9 cellular contexts compared by ENCODE assay signal in the genomic region with DNA sequence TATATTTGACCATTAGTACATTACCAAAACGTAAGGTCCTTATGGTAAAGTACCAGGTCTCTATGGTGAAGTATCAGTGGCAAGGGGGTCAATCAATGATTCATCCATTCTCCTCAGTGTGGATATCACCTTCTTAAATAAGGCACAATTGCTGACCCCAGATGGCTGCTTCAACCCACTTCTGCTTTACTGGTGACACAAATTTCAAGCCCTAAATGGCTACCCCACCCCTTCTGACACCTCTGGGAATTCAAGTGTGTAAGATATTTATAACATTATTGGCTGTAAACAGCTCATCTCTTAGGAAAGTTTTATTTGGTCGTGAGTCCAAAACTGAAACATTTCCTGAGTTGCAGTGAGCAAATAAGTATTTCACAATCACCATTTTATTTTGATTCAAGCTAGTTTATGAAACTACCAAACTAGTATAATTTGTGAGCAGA. TPM values are rescaled to one million over a fixed set of nuclear protein-coding genes. Genes with fewer than 3 reads are reported as not detected.
DNase-seq lines count a peak whose midpoint lies in the region; ATAC-seq, FAIRE-seq and TF ChIP-seq lines count a peak whose summit lies in the region.
"Had no signal": no experiment of that assay in that cellular context is flagged by ENCODE, and none has a peak within 500 bp of the region (broad histone marks: within the 10 kb centered on the region; RNA-seq: fewer than 3 reads in every experiment).

No MANE protein-coding gene starts in this region.

- peaks cover 59% of the 10 kb centered on the region for H3K4me1 Mint-ChIP-seq in stimulated activated effector memory CD8-positive, alpha-beta T cell treated with anti-CD3 and anti-CD28 coated beads, Interleukin-12 subunit alpha, Interleukin-12 subunit beta, amount 100 ng/mL, for 72 hours

- H2AFZ ChIP-seq in IMR-90 (replicated peaks; ENCODE audit: low read length, poor library complexity), result no peak overlapping the region

- H3K27ac Mint-ChIP-seq in stimulated activated effector memory CD8-positive, alpha-beta T cell treated with anti-CD3 and anti-CD28 coated beads, Interleukin-12 subunit alpha, Interleukin-12 subunit beta, amount 100 ng/mL, for 72 hours, result no peak overlapping the region

- intact Hi-C loops in Right ventricle myocardium inferior (cut with DNase I) (loop anchor here (5.0 kb wide), 1 partner anchor 51 kb away; no protein-coding TSS in a partner anchor), cardiac septum (cut with DNase I) (no loop called here), IMR-90 (cut with micrococcal nuclease) (loop anchor here (5.0 to 10.0 kb wide), 2 partner anchors 66 to 279 kb away; a partner anchor contains a TSS), ovary (cut with DNase I) (loop anchor here in 3 of 4 donors (10.0 kb wide), 4 partner anchors 59 to 269 kb away; a partner anchor contains a TSS)

- H3K4me3 Mint-ChIP-seq in stimulated activated effector memory CD8-positive, alpha-beta T cell treated with anti-CD3 and anti-CD28 coated beads, Interleukin-12 subunit alpha, Interleukin-12 subunit beta, amount 100 ng/mL, for 72 hours, result no peak overlapping the region

- no peak overlapping the region for H4K91ac ChIP-seq in IMR-90 (ENCODE audit: insufficient read depth, low read depth, low read length)

- CTCF ChIA-PET in IMR-90 (lab: Yijun Ruan, JAX), result interaction anchor here (0.6 to 1.5 kb wide), 4 partner anchors 12 to 315 kb away, joined by 3 to 7 read pairs (median 4); no protein-coding TSS in a partner anchor

- TF ChIP-seq CTCF in IMR-90 (conservative IDR thresholded peaks at IDR 0.05; ENCODE audit: low read depth, low read length), result no peak
- TF ChIP-seq CTCF in ovary (IDR thresholded peaks at IDR 0.05), result no peak

- TF ChIP-seq EP300 in ovary (IDR thresholded peaks at IDR 0.05), result no peak

- peak overlapping the region; percentile 41; the same call in 1 of the 2 replicates for H3K4ac ChIP-seq in IMR-90 (ENCODE audit: low read depth, low read length)

- H3K4me1 ChIP-seq in IMR-90 (ENCODE audit: control insufficient read depth, insufficient read depth, low read length), result peaks cover 14% of the 10 kb centered on the region
- H3K4me1 ChIP-seq in endocrine pancreas (ENCODE audit: control insufficient read depth, insufficient read depth, low read length), result peaks cover 19% of the 10 kb centered on the region
- peaks cover 7% of the 10 kb centered on the region for H3K4me1 ChIP-seq in ovary (ENCODE audit: insufficient read depth)
- H3K4me1 ChIP-seq in small intestine (ENCODE audit: control insufficient read depth in 2 of 2, insufficient read depth in 1 of 2, low read depth in 1 of 2, low read length in 1 of 2), result peaks cover 2 to 22% of the 10 kb centered on the region in 2 donors

- FAIRE-seq in small intestine (lab: Jason Lieb, UNC), result no peak

- no TSS peak for BruUV-seq in IMR-90 (replicated peaks; lab: Mats Ljungman, UMichigan)

- H3K36me3 ChIP-seq in IMR-90 (ENCODE audit: control insufficient read depth, insufficient read depth, low read length) (peaks cover 2% of the 10 kb centered on the region; the same call in 1 of the 2 replicates), endocrine pancreas (ENCODE audit: control insufficient read depth, insufficient read depth, low read length) (no peaks in the 10 kb centered on the region), ovary (no peaks in the 10 kb centered on the region), small intestine (ENCODE audit: control insufficient read depth in 2 of 2, insufficient read depth in 2 of 2, low read length in 2 of 2) (peaks cover 0 to 2% of the 10 kb centered on the region in 2 donors)

- H3K4me3 ChIP-seq in IMR-90 (ENCODE audit: insufficient read depth, low read depth, low read length) (peak overlapping the region; percentile 21; the same call in 1 of the 2 replicates), endocrine pancreas (ENCODE audit: control insufficient read depth, insufficient read depth, low read length) (peak overlapping the region; percentile 3), ovary (no peak overlapping the region), small intestine (ENCODE audit: low read depth in 1 of 2, low read length in 2 of 2) (no peak overlapping the region)

- peak overlapping the region; percentile 87; the same call in 1 of the 2 replicates for H3K27ac ChIP-seq in IMR-90 (ENCODE audit: insufficient read depth, low read length)
- H3K27ac ChIP-seq in ovary, result peak overlapping the region in 1 of 2 donors; percentile 59
- H3K27ac ChIP-seq in small intestine (ENCODE audit: low read depth in 1 of 2, low read length in 1 of 2), result peak overlapping the region in 1 of 2 donors; percentile 78
- H3K27ac ChIP-seq: C4-2B had no signal

- H4K5ac ChIP-seq in IMR-90 (ENCODE audit: low read depth, low read length), result no peak overlapping the region; the same call in 1 of the 2 replicates

- peak overlapping the region; percentile 47; the same call in 1 of the 2 replicates for H3K14ac ChIP-seq in IMR-90 (replicated peaks; ENCODE audit: low read depth, low read length)

- H3K9me3 ChIP-seq in IMR-90 (ENCODE audit: control insufficient read depth, insufficient read depth, low read length) (no peaks in the 10 kb centered on the region), endocrine pancreas (ENCODE audit: control insufficient read depth, low read length) (no peaks in the 10 kb centered on the region), ovary (no peaks in the 10 kb centered on the region), small intestine (ENCODE audit: control insufficient read depth, low read depth) (no peaks in the 10 kb centered on the region)

- H2AK5ac ChIP-seq in IMR-90 (ENCODE audit: low read depth, low read length), result peak overlapping the region; percentile 17; the same call in 1 of the 2 replicates

- WGBS in IMR-90 (ENCODE audit: extremely low coverage in 2 of 2, insufficient read length in 1 of 2), 2 experiments, result no CpG with 5 or more reads among the region's 2 CpGs
- WGBS in ovary, 3 donors, result 39 to 48% (median 45%) methylated on average over 2 of the region's 2 CpGs
- WGBS in small intestine, 3 donors, result 39 to 44% (median 42%) methylated on average over 2 of the region's 2 CpGs

- H3K9ac ChIP-seq in IMR-90 (ENCODE audit: low read depth, low read length) (no peak overlapping the region; the same call in 1 of the 2 replicates), endocrine pancreas (ENCODE audit: control insufficient read depth, insufficient read depth, low read length) (no peak overlapping the region)

- H2BK5ac ChIP-seq in IMR-90 (ENCODE audit: low read depth, low read length, poor library complexity, severe bottlenecking), result peak overlapping the region; percentile 94

- H3K9me1 ChIP-seq in IMR-90 (ENCODE audit: insufficient read depth, low read length), result peaks cover 17% of the 10 kb centered on the region

- no peaks in the 10 kb centered on the region for H3K9me3 Mint-ChIP-seq in stimulated activated effector memory CD8-positive, alpha-beta T cell treated with anti-CD3 and anti-CD28 coated beads, Interleukin-12 subunit alpha, Interleukin-12 subunit beta, amount 100 ng/mL, for 72 hours

- peak overlapping the region; percentile 70 for H2BK120ac ChIP-seq in IMR-90 (ENCODE audit: low read depth, low read length)

- H2BK20ac ChIP-seq in IMR-90 (ENCODE audit: low read depth, low read length), result peak overlapping the region; percentile 79

- H4K8ac ChIP-seq in IMR-90 (ENCODE audit: low read depth in 2 of 2, low read length in 2 of 2), result peak overlapping the region in 1 of 2 experiments; percentile 33; a peak in 1 of 4 replicates

- TF ChIP-seq POLR2A in IMR-90 (IDR thresholded peaks at IDR 0.05; ENCODE audit: low read depth, low read length) (no peak), ovary (IDR thresholded peaks at IDR 0.05) (no peak)

- no peak for TF ChIP-seq RAD21 in IMR-90 (IDR thresholded peaks at IDR 0.05; ENCODE audit: low read length)

- POLR2A ChIA-PET in IMR-90 (lab: Charles Lee; ENCODE audit: unreplicated experiment), result no interaction called here

- H3K18ac ChIP-seq in IMR-90 (ENCODE audit: low read depth, low read length), result peak overlapping the region; percentile 67; the same call in 1 of the 2 replicates

- dilution Hi-C loops in IMR-90 (cut with HindIII; ENCODE audit: low sequenced_read_pairs, unreplicated experiment), result no loop called here

- peak overlapping the region; percentile 44 for H2AK9ac ChIP-seq in IMR-90 (replicated peaks; ENCODE audit: low read depth, low read length, poor library complexity)

- in situ Hi-C loops in IMR-90 (cut with MboI; ENCODE audit: low sequenced_read_pairs), result loop anchor here (10.0 kb wide), 1 partner anchor 269 kb away; a partner anchor contains a TSS

- H3K23ac ChIP-seq in IMR-90 (ENCODE audit: low read depth, low read length), result peak overlapping the region; percentile 82; the same call in 1 of the 2 replicates

- peak; percentile 78 for ATAC-seq in Right ventricle myocardium inferior
- peak; percentile 36 for ATAC-seq in IMR-90 (ENCODE audit: low read depth)
- peak; percentile 46 for ATAC-seq in stimulated activated effector memory CD8-positive, alpha-beta T cell treated with anti-CD3 and anti-CD28 coated beads, Interleukin-12 subunit alpha, Interleukin-12 subunit beta, amount 100 ng/mL, for 72 hours

- peak overlapping the region; percentile 99 for H3K4me2 ChIP-seq in IMR-90 (ENCODE audit: low read depth, low read length)

- peaks cover 15 to 69% of the 10 kb centered on the region in 2 experiments for H3K79me1 ChIP-seq in IMR-90 (ENCODE audit: low read depth in 1 of 2, low read length in 2 of 2)

- DNase-seq in Right ventricle myocardium inferior (ENCODE audit: missing footprints) (no peak), cardiac septum (ENCODE audit: low spot score) (no peak), IMR-90 (peak; percentile 49), ovary (no peak), small intestine (no peak)
- no peak for DNase-seq in stimulated activated effector memory CD8-positive, alpha-beta T cell treated with anti-CD3 and anti-CD28 coated beads, Interleukin-12 subunit alpha, Interleukin-12 subunit beta, amount 100 ng/mL, for 72 hours (ENCODE audit: low spot score in 2 of 2)
- no peak for DNase-seq in activated CD4-positive, alpha-beta T cell treated with anti-CD3 and anti-CD28 coated beads for 4 hours

- no peaks in the 10 kb centered on the region for H3K36me3 Mint-ChIP-seq in stimulated activated effector memory CD8-positive, alpha-beta T cell treated with anti-CD3 and anti-CD28 coated beads, Interleukin-12 subunit alpha, Interleukin-12 subunit beta, amount 100 ng/mL, for 72 hours

- no peak overlapping the region for H3K56ac ChIP-seq in IMR-90 (ENCODE audit: extremely low read depth, insufficient read depth, low read length)

- H2BK15ac ChIP-seq in IMR-90 (ENCODE audit: low read depth, low read length), result no peak overlapping the region

- H3K27me3 ChIP-seq in IMR-90 (ENCODE audit: control insufficient read depth, insufficient read depth, low read length) (no peaks in the 10 kb centered on the region), endocrine pancreas (ENCODE audit: control insufficient read depth, insufficient read depth, low read length) (no peaks in the 10 kb centered on the region), ovary (no peaks in the 10 kb centered on the region), small intestine (ENCODE audit: control insufficient read depth in 2 of 2, insufficient read depth in 2 of 2, low read length in 2 of 2) (no peaks in the 10 kb centered on the region)

- H4K20me1 ChIP-seq in IMR-90 (ENCODE audit: insufficient read depth, low read length), result peaks cover 70% of the 10 kb centered on the region

RNA-seq across cellular contexts. Expression of a gene that starts 7.9 kb away (rescaled TPM):
- total RNA-seq in Right ventricle myocardium inferior (20.3 TPM), cardiac septum (18.1 TPM), IMR-90 (2012; rRNA removed) (4.3 and 11.4 TPM in 2 replicates), ovary (10 to 100 TPM in 3 of 7 donors, 1 to 10 TPM in 4; 7.5 to 10.8 (median 9.8) TPM)
- polyA plus RNA-seq in IMR-90 (2012; rRNA removed) (9.6 and 11.0 TPM in 2 replicates), ovary (10 to 100 TPM; 11.4 to 13.2 TPM), small intestine (10 to 100 TPM in 2 of 3 donors, 1 to 10 TPM in 1; 9.1 to 13.9 (median 12.2) TPM)
- 1.1 and 1.7 TPM in 2 replicates for polyA plus RNA-seq in IMR-90 (2012; cell fraction: cytosol; rRNA removed)
- 0.85 and 6.2 TPM in 2 replicates for polyA plus RNA-seq in IMR-90 (2012; cell fraction: nucleus; rRNA removed; ENCODE audit: low replicate concordance)

RNA-seq across cellular contexts. Expression of a gene that starts 34.3 kb away (rescaled TPM):
- 36.7 TPM for total RNA-seq in Right ventricle myocardium inferior
- total RNA-seq in cardiac septum, result 36.6 TPM
- 27.6 and 36.9 TPM in 2 replicates for total RNA-seq in IMR-90 (2012; rRNA removed)
- polyA plus RNA-seq in IMR-90 (2012; rRNA removed), result 23.7 and 25.4 TPM in 2 replicates
- polyA plus RNA-seq in IMR-90 (2012; cell fraction: cytosol; rRNA removed), result 11.7 and 15.9 TPM in 2 replicates
- polyA plus RNA-seq in IMR-90 (2012; cell fraction: nucleus; rRNA removed; ENCODE audit: low replicate concordance), result 10.8 and 27.3 TPM in 2 replicates
- total RNA-seq in ovary, result 10 to 100 TPM; 41.0 to 53.2 (median 47.7) TPM
- 10 to 100 TPM; 28.5 to 49.3 TPM for polyA plus RNA-seq in ovary
- 10 to 100 TPM; 34.3 to 40.8 (median 38.0) TPM for polyA plus RNA-seq in small intestine

Comparison
In these comparisons a context has a peak if more than half of its experiments do, and no peak if none do; other contexts are left out.
1. H3K4me3 ChIP-seq: peak in IMR-90 (single experiment) and endocrine pancreas (single experiment); none in ovary (single experiment) and small intestine (0 of 2).
2. Peak in every context shown above with its lines, with median percentiles within 50 percentile points of each other: ATAC-seq.